In the genomic region with DNA sequence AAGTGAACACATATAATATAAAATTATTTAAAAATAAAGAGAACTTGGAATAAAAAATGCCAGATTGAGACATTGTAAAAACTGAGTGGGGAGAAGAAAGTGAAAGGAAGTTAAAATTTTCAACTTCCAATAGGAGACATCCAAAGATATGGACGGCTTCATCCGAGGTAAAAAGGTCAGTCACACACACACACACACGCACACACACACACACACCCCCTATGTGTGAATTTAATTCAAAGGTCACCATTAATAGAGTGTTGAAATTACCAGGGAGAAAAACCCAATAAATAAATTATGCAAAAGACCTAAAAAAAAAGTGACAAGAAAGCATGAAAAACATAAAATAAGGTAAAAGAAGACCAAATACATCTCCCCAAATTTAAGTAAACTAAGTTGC, we compare ENCODE assay signal across 6 cellular contexts.
"Had no signal": no experiment of that assay in that cellular context is flagged by ENCODE, and none has a peak within 500 bp of the region (broad histone marks: within the 10 kb centered on the region; RNA-seq: fewer than 3 reads in every experiment).

No MANE protein-coding gene starts in this region.

- DNase-seq: H9, HCEC 1CT, KG1 had no signal

- FAIRE-seq: H1, HTR-8/SVneo had no signal

- H2AFZ ChIP-seq: GM23338 had no signal

- H3K4me3 ChIP-seq: GM23338 had no signal

- H3K4me2 ChIP-seq: GM23338 had no signal

- ATAC-seq: GM23338 had no signal
